Comparison of ENCODE assay signal across 8 cellular contexts in genomic region chr11:17275376-17276235, GRCh38. TPM values are rescaled to one million over a fixed set of nuclear protein-coding genes. Genes with fewer than 3 reads are reported as not detected.
DNase-seq lines count a peak whose midpoint lies in the region; ATAC-seq and TF ChIP-seq lines count a peak whose summit lies in the region.

No MANE protein-coding gene starts in this region.

- peaks cover 0 to 45% (median 35%) of the 10 kb centered on the region in 4 donors for H3K4me1 ChIP-seq in stomach

- WGBS in stomach, 5 donors = 46 to 60% (median 54%) methylated on average over 10 of the region's 10 CpGs

- TF ChIP-seq EP300 in stomach (IDR thresholded peaks at IDR 0.05) = no peak

- H3K9me3 ChIP-seq in stomach = no peaks in the 10 kb centered on the region

- intact Hi-C loops in stomach (cut with DNase I; ENCODE audit: low total_unique reads) = no loop called here

- no peak for ATAC-seq in left lobe of liver

- peak overlapping the region; percentile 78 to 95 (median 92) for H3K4me3 ChIP-seq in stomach

- peaks cover 44% of the 10 kb centered on the region for H3K4me1 Mint-ChIP-seq in T-helper 2 cell treated with Interferon-gamma antibody and Interleukin-4, amounts not matched to agents 5 μg/mL and 100 μg/mL, for 36 hours (ENCODE audit: low read depth)
- H3K4me1 Mint-ChIP-seq in glutamatergic neuron (ENCODE audit: low read depth, unreplicated experiment) = peaks cover 2% of the 10 kb centered on the region

- H3K36me3 Mint-ChIP-seq in T-helper 2 cell treated with Interferon-gamma antibody and Interleukin-4, amounts not matched to agents 5 μg/mL and 100 μg/mL, for 36 hours (ENCODE audit: low read depth) = peaks cover 14% of the 10 kb centered on the region
- H3K36me3 Mint-ChIP-seq in glutamatergic neuron (ENCODE audit: unreplicated experiment) = no peaks in the 10 kb centered on the region

- TF ChIP-seq CTCF in VCaP (conservative IDR thresholded peaks at IDR 0.05) (no peak), glutamatergic neuron (IDR thresholded peaks at IDR 0.05; ENCODE audit: partially characterized antibody, unreplicated experiment) (no peak), stomach (IDR thresholded peaks at IDR 0.05) (no peak)

- H3K27me3 Mint-ChIP-seq in T-helper 2 cell treated with Interferon-gamma antibody and Interleukin-4, amounts not matched to agents 5 μg/mL and 100 μg/mL, for 36 hours (ENCODE audit: low read depth) = peaks cover 5% of the 10 kb centered on the region
- H3K27me3 Mint-ChIP-seq in glutamatergic neuron (ENCODE audit: unreplicated experiment) = no peaks in the 10 kb centered on the region

- H3K27ac Mint-ChIP-seq in T-helper 2 cell treated with Interferon-gamma antibody and Interleukin-4, amounts not matched to agents 5 μg/mL and 100 μg/mL, for 36 hours = peak overlapping the region; percentile 92
- H3K27ac Mint-ChIP-seq in glutamatergic neuron (ENCODE audit: unreplicated experiment) = peak overlapping the region; percentile 79

- no peaks in the 10 kb centered on the region for H3K27me3 ChIP-seq in stomach

- H3K27ac ChIP-seq in VCaP (peak overlapping the region; percentile 86), stomach (peak overlapping the region; percentile 87 to 93 (median 92))

- no peaks in the 10 kb centered on the region for H3K9me3 Mint-ChIP-seq in T-helper 2 cell treated with Interferon-gamma antibody and Interleukin-4, amounts not matched to agents 5 μg/mL and 100 μg/mL, for 36 hours
- H3K9me3 Mint-ChIP-seq in glutamatergic neuron (ENCODE audit: unreplicated experiment) = peaks cover 2% of the 10 kb centered on the region

- no peaks in the 10 kb centered on the region for H3K36me3 ChIP-seq in stomach

- DNase-seq in T-helper 2 cell treated with Interferon-gamma antibody and Interleukin-4, amounts not matched to agents 5 μg/mL and 100 μg/mL, for 36 hours (ENCODE audit: low spot score) = no peak
- no peak for DNase-seq in T-helper 2 cell
- no peak for DNase-seq in glutamatergic neuron
- DNase-seq in stomach = no peak
- DNase-seq in left lobe of liver (ENCODE audit: low spot score) = no peak
- DNase-seq in NCI-H774 (lab: John Stamatoyannopoulos, UW) = no peak
- DNase-seq in middle frontal gyrus (ENCODE audit: extremely low spot score, low spot score) = no peak

- peak overlapping the region; percentile 94 for H3K4me3 Mint-ChIP-seq in T-helper 2 cell treated with Interferon-gamma antibody and Interleukin-4, amounts not matched to agents 5 μg/mL and 100 μg/mL, for 36 hours
- H3K4me3 Mint-ChIP-seq in glutamatergic neuron (ENCODE audit: unreplicated experiment) = peak overlapping the region; percentile 89

- TF ChIP-seq POLR2A in stomach (IDR thresholded peaks at IDR 0.05) = no peak

RNA-seq across cellular contexts. Expression of gene NUCB2, which starts 0.9 kb away (rescaled TPM):
- total RNA-seq in glutamatergic neuron (ENCODE audit: unreplicated experiment) (11.5 TPM), stomach (10 to 100 TPM in 4 of 5 donors, 1 to 10 TPM in 1; 6.4 to 92.9 (median 42.2) TPM), left lobe of liver (114 TPM)
- polyA plus RNA-seq in stomach = 100 to 1,000 TPM in 1 of 3 donors, 10 to 100 TPM in 2; 49.8 to 112 (median 72.9) TPM
